In genomic region chr9:18864516-18864915, GRCh38 we compare ENCODE assay signal across 28 cellular contexts.
"Had no signal": no experiment of that assay in that cellular context is flagged by ENCODE, and none has a peak within 500 bp of the region (broad histone marks: within the 10 kb centered on the region; RNA-seq: fewer than 3 reads in every experiment).

No MANE protein-coding gene starts in this region.

- H3K27ac ChIP-seq: KMS-11, SK-N-MC had no signal

- H3K4me2 ChIP-seq: KMS-11 had no signal

- H3K4me1 Mint-ChIP-seq: activated B cell treated with CpG ODN at 0.5 μM for 24 hours; activated CD4-positive, alpha-beta memory T cell treated with anti-CD3 and anti-CD28 coated beads, Interleukin-2, amount 10 ng/mL, durations not matched to agents 7 days and 5 days; activated naive CD4-positive, alpha-beta T cell treated with anti-CD3 and anti-CD28 coated beads, Interleukin-2, amount 10 ng/mL, durations not matched to agents 7 days and 5 days; activated naive CD8-positive, alpha-beta T cell treated with anti-CD3 and anti-CD28 coated beads, Interleukin-2, amount 10 ng/mL, durations not matched to agents 7 days and 5 days; central memory CD8-positive, alpha-beta T cell; T-cell had no signal

- DNase-seq: activated B cell treated with CpG ODN at 0.5 μM for 24 hours; activated CD4-positive, alpha-beta memory T cell treated with anti-CD3 and anti-CD28 coated beads, Interleukin-2, amount 10 ng/mL, durations not matched to agents 7 days and 5 days; activated CD4-positive, alpha-beta T cell treated with anti-CD3 and anti-CD28 coated beads for 1 hour; activated CD4-positive, alpha-beta T cell treated with anti-CD3 and anti-CD28 coated beads, Interleukin-2, amount 50 U/mL, for 1 hour; activated gamma-delta T cell treated with Interleukin-2 at 50 U/mL for 16 hours; activated naive CD4-positive, alpha-beta T cell treated with anti-CD3 and anti-CD28 coated beads, Interleukin-2, amount 10 ng/mL, durations not matched to agents 7 days and 5 days; activated naive CD8-positive, alpha-beta T cell treated with anti-CD3 and anti-CD28 coated beads, Interleukin-2, amount 10 ng/mL, durations not matched to agents 7 days and 5 days; activated T-cell treated with anti-CD3 and anti-CD28 coated beads, Interleukin-2, amount 50 U/mL, for 72 hours; amniotic stem cell; NCI-H1092; NCI-H1417; NCI-H1930; NCI-H2107; NCI-H2171 treated with DMSO at 0.1 percent for 48 hours; NCI-H345; NCI-H510A; NCI-H526 treated with DMSO at 0.1 percent for 48 hours; NCI-H82; OCI-M1; RPMI8226; T-cell; T-helper 2 cell; T1000 had no signal

- H3K9me3 Mint-ChIP-seq: activated CD4-positive, alpha-beta memory T cell treated with anti-CD3 and anti-CD28 coated beads, Interleukin-2, amount 10 ng/mL, durations not matched to agents 7 days and 5 days; activated naive CD4-positive, alpha-beta T cell treated with anti-CD3 and anti-CD28 coated beads, Interleukin-2, amount 10 ng/mL, durations not matched to agents 7 days and 5 days had no signal

- H3K27ac Mint-ChIP-seq: activated B cell treated with CpG ODN at 0.5 μM for 24 hours; activated CD4-positive, alpha-beta memory T cell treated with anti-CD3 and anti-CD28 coated beads, Interleukin-2, amount 10 ng/mL, durations not matched to agents 7 days and 5 days; activated naive CD4-positive, alpha-beta T cell treated with anti-CD3 and anti-CD28 coated beads, Interleukin-2, amount 10 ng/mL, durations not matched to agents 7 days and 5 days; activated naive CD8-positive, alpha-beta T cell treated with anti-CD3 and anti-CD28 coated beads, Interleukin-2, amount 10 ng/mL, durations not matched to agents 7 days and 5 days; activated T-cell treated with anti-CD3 and anti-CD28 coated beads, Interleukin-2, amount 50 U/mL, for 72 hours; activated T-helper 2 cell treated with anti-CD3 and anti-CD28 coated beads, Interferon-gamma antibody, Interleukin-2, Interleukin-4, amounts not matched to agents 10 μg/mL and 5 μg/mL and 100 μg/mL, durations not matched to agents 14 hours and 24 hours and 36 hours; T-cell had no signal

- H3K9ac ChIP-seq: KMS-11 had no signal

- H3K4me3 Mint-ChIP-seq: activated B cell treated with CpG ODN at 0.5 μM for 24 hours; activated CD4-positive, alpha-beta memory T cell treated with anti-CD3 and anti-CD28 coated beads, Interleukin-2, amount 10 ng/mL, durations not matched to agents 7 days and 5 days; activated naive CD4-positive, alpha-beta T cell treated with anti-CD3 and anti-CD28 coated beads, Interleukin-2, amount 10 ng/mL, durations not matched to agents 7 days and 5 days; activated naive CD8-positive, alpha-beta T cell treated with anti-CD3 and anti-CD28 coated beads, Interleukin-2, amount 10 ng/mL, durations not matched to agents 7 days and 5 days; activated T-cell treated with anti-CD3 and anti-CD28 coated beads, Interleukin-2, amount 50 U/mL, for 72 hours; brain; central memory CD8-positive, alpha-beta T cell; T-cell had no signal

- H3K27me3 Mint-ChIP-seq: brain had no signal

- H3K4me3 ChIP-seq: SK-N-MC had no signal

- H3K36me3 Mint-ChIP-seq: activated naive CD4-positive, alpha-beta T cell treated with anti-CD3 and anti-CD28 coated beads, Interleukin-2, amount 10 ng/mL, durations not matched to agents 7 days and 5 days; activated naive CD8-positive, alpha-beta T cell treated with anti-CD3 and anti-CD28 coated beads, Interleukin-2, amount 10 ng/mL, durations not matched to agents 7 days and 5 days; T-cell had no signal
